ENCODE assay signal across 17 cellular contexts in the genomic region with DNA sequence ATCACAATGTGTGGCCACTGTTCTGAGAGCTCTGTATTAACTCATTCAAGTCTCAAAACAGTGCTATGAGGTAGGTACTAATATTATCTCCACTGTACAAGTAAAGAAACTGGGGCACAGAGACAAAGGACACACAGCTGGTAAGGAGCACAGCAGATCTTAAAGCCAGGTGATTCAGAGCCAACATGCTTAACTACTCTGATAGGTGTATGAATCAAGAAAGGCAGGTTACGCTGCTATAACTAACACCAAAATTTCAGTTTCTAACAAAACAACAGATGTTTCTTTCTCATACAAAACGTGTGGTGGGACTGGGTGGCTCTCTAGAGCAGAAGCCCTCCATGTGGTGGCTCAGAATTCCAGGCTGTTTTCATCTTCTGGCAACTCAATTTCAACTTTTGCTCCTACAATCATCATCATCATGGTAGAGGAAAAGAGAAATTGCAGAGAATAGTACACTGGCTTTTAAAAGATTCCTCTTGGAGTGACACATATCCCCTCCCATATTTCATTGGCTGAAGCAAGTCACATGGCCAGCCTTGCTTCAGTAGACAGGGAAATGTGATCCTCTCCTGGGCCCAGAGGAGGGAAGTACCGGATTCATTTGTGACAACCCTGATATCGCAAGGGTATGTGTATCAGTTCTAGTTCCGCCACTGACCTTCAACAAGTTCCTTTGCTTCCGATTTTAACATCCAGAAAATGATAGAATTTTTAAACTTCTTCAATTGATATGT.
A peak's percentile ranks its signal among the peaks of the same experiment; 100 is the strongest.
DNase-seq lines count a peak whose midpoint lies in the region; ATAC-seq, FAIRE-seq and TF ChIP-seq lines count a peak whose summit lies in the region.
"Had no signal": no experiment of that assay in that cellular context is flagged by ENCODE, and none has a peak within 500 bp of the region (broad histone marks: within the 10 kb centered on the region; RNA-seq: fewer than 3 reads in every experiment).

No MANE protein-coding gene starts in this region.

- no peak overlapping the region for H3K27ac Mint-ChIP-seq in naive thymus-derived CD4-positive, alpha-beta T cell

- no peak for TF ChIP-seq CTCF in AG04450 (IDR thresholded peaks at IDR 0.05; ENCODE audit: low read depth, low read length)

- H3K9me3 Mint-ChIP-seq in naive thymus-derived CD4-positive, alpha-beta T cell: no peaks in the 10 kb centered on the region

- no peak for FAIRE-seq in GM12892 (lab: Jason Lieb, UNC)
- FAIRE-seq: D721Med, endothelial cell of umbilical vein had no signal

- intact Hi-C loops in naive thymus-derived CD4-positive, alpha-beta T cell (cut with micrococcal nuclease): no loop called here

- no peaks in the 10 kb centered on the region for H3K4me1 ChIP-seq in naive thymus-derived CD4-positive, alpha-beta T cell (ENCODE audit: control insufficient read depth in 2 of 2, insufficient read depth in 2 of 2, low read length in 2 of 2)
- H3K4me1 ChIP-seq: upper lobe of right lung had no signal

- POLR2A ChIA-PET in AG04450 (lab: Yijun Ruan, JAX): no interaction called here
- POLR2A ChIA-PET in naive thymus-derived CD4-positive, alpha-beta T cell (lab: Charles Lee): no interaction called here

- no peaks in the 10 kb centered on the region for H3K27me3 ChIP-seq in AG04450 (ENCODE audit: control insufficient read depth, insufficient read depth, low read length)
- H3K27me3 ChIP-seq in naive thymus-derived CD4-positive, alpha-beta T cell (ENCODE audit: control insufficient read depth in 2 of 2, insufficient read depth in 2 of 2, low read length in 2 of 2): no peaks in the 10 kb centered on the region
- H3K27me3 ChIP-seq: upper lobe of right lung had no signal

- CTCF ChIA-PET in AG04450 (lab: Charles Lee): no interaction called here
- CTCF ChIA-PET in naive thymus-derived CD4-positive, alpha-beta T cell (lab: Charles Lee): no interaction called here

- DNase-seq in AG04450 (ENCODE audit: low read depth, low spot score) (no peak), RPMI7951 (ENCODE audit: low read depth) (peak; percentile 25), GM12892 (ENCODE audit: insufficient read length) (no peak), substantia nigra (lab: John Stamatoyannopoulos, UW) (no peak)
- no peak for DNase-seq in naive thymus-derived CD4-positive, alpha-beta T cell
- DNase-seq: activated T-cell treated with anti-CD3 and anti-CD28 coated beads for 4 hours; caudate nucleus; kidney glomerular epithelial cell; NCI-H1092 treated with DMSO at 0.1 percent for 48 hours; NCI-H345; stimulated activated CD4-positive, alpha-beta T cell treated with anti-CD3 and anti-CD28 coated beads, Interleukin-2, amount 100 ng/mL, for 24 hours; upper lobe of right lung had no signal

- no peak overlapping the region for H3K4me3 Mint-ChIP-seq in naive thymus-derived CD4-positive, alpha-beta T cell

- ATAC-seq in GM19395 (IDR thresholded peaks at IDR 0.05; ENCODE audit: unreplicated experiment) (peak; percentile 65), HG02885 (IDR thresholded peaks at IDR 0.05; ENCODE audit: poor library complexity, unreplicated experiment) (peak; percentile 47), HG02840 (IDR thresholded peaks at IDR 0.05; ENCODE audit: low FRiP score, unreplicated experiment) (no peak)
- ATAC-seq in naive thymus-derived CD4-positive, alpha-beta T cell: no peak
- ATAC-seq: upper lobe of right lung had no signal

- peaks cover 0 to 4% (median 0%) of the 10 kb centered on the region in 5 donors for H3K27me3 Mint-ChIP-seq in naive thymus-derived CD4-positive, alpha-beta T cell

- H3K4me3 ChIP-seq in AG04450 (ENCODE audit: low read depth, low read length): no peak overlapping the region
- no peak overlapping the region for H3K4me3 ChIP-seq in naive thymus-derived CD4-positive, alpha-beta T cell (ENCODE audit: low read length)
- H3K4me3 ChIP-seq: upper lobe of right lung had no signal

- TF ChIP-seq POLR2A in GM12892 (IDR thresholded peaks at IDR 0.05; ENCODE audit: low read depth, low read length): no peak

- H3K27ac ChIP-seq in AG04450 (ENCODE audit: low read depth, low read length) (peak overlapping the region; percentile 34), substantia nigra (ENCODE audit: low read depth, low read length, poor library complexity, severe bottlenecking) (no peak overlapping the region)
- H3K27ac ChIP-seq in naive thymus-derived CD4-positive, alpha-beta T cell (ENCODE audit: low read depth, low read length): no peak overlapping the region
- H3K27ac ChIP-seq: upper lobe of right lung had no signal

- peaks cover 0 to 4% (median 0%) of the 10 kb centered on the region in 5 donors for H3K36me3 Mint-ChIP-seq in naive thymus-derived CD4-positive, alpha-beta T cell

- no peaks in the 10 kb centered on the region for H3K4me1 Mint-ChIP-seq in naive thymus-derived CD4-positive, alpha-beta T cell

- no peaks in the 10 kb centered on the region for H3K9me3 ChIP-seq in AG04450 (ENCODE audit: control insufficient read depth, insufficient read depth, low read length)
- no peaks in the 10 kb centered on the region for H3K9me3 ChIP-seq in naive thymus-derived CD4-positive, alpha-beta T cell (ENCODE audit: control insufficient read depth in 2 of 3, low read length in 3 of 3)
- H3K9me3 ChIP-seq: upper lobe of right lung had no signal

- H3K36me3 ChIP-seq in naive thymus-derived CD4-positive, alpha-beta T cell (ENCODE audit: control insufficient read depth in 2 of 3, insufficient read depth in 3 of 3, low read length in 3 of 3): no peaks in the 10 kb centered on the region
- H3K36me3 ChIP-seq: upper lobe of right lung had no signal

Comparison
In these comparisons a context has a peak if more than half of its experiments do, and no peak if none do; other contexts are left out.
1. ATAC-seq: peak in GM19395 (single experiment) and HG02885 (single experiment); none in naive thymus-derived CD4-positive, alpha-beta T cell (single experiment) and HG02840 (single experiment).